11 cellular contexts compared by ENCODE assay signal in genomic region chr19:41705393-41706174, GRCh38. TPM values are rescaled to one million over a fixed set of nuclear protein-coding genes. Genes with fewer than 3 reads are reported as not detected.
A peak's percentile ranks its signal among the peaks of the same experiment; 100 is the strongest.
DNase-seq lines count a peak whose midpoint lies in the region; ATAC-seq, FAIRE-seq and TF ChIP-seq lines count a peak whose summit lies in the region.
"Had no signal": no experiment of that assay in that cellular context is flagged by ENCODE, and none has a peak within 500 bp of the region (broad histone marks: within the 10 kb centered on the region; RNA-seq: fewer than 3 reads in every experiment).

No MANE protein-coding gene starts in this region.

- no peaks in the 10 kb centered on the region for H3K27me3 ChIP-seq in ovary

- TF ChIP-seq EP300 in ovary (IDR thresholded peaks at IDR 0.05): no peak

- ATAC-seq in activated B cell treated with CpG ODN at 0.5 μM for 24 hours (ENCODE audit: low read depth): no peak
- ATAC-seq in stimulated activated naive CD8-positive, alpha-beta T cell treated with anti-CD3 and anti-CD28 coated beads, Interleukin-15, Interleukin-2, amounts not matched to agents 100 U/mL and 50 U/mL, for 24 hours: no peak

- H3K4me1 Mint-ChIP-seq in activated B cell treated with CpG ODN at 0.5 μM for 24 hours: peaks cover 4% of the 10 kb centered on the region

- intact Hi-C loops in activated B cell treated with CpG ODN at 0.5 μM for 24 hours (cut with micrococcal nuclease): no loop called here
- intact Hi-C loops in ovary (cut with DNase I): no loop called here

- no peaks in the 10 kb centered on the region for H3K9me3 Mint-ChIP-seq in activated B cell treated with CpG ODN at 0.5 μM for 24 hours

- no peak for FAIRE-seq in GM12891 (lab: Jason Lieb, UNC)

- no peak overlapping the region for H3K4me3 Mint-ChIP-seq in activated B cell treated with CpG ODN at 0.5 μM for 24 hours

- H3K4me1 ChIP-seq in ovary (ENCODE audit: insufficient read depth): no peaks in the 10 kb centered on the region
- H3K4me1 ChIP-seq: suprapubic skin had no signal

- peak; percentile 8 for DNase-seq in SIG-M5 treated with dmso at 0.1 percent for 504 hours (lab: John Stamatoyannopoulos, UW; ENCODE audit: unreplicated experiment)
- DNase-seq in SIG-M5 (lab: John Stamatoyannopoulos, UW): no peak
- peak; percentile 16 for DNase-seq in activated B cell treated with CpG ODN at 0.5 μM for 24 hours
- DNase-seq in fibroblast of mammary gland (ENCODE audit: low read depth): peak; percentile 4
- peak; percentile 52 for DNase-seq in stimulated activated naive CD8-positive, alpha-beta T cell treated with anti-CD3 and anti-CD28 coated beads, Interleukin-15, Interleukin-2, amounts not matched to agents 100 U/mL and 50 U/mL, for 24 hours
- no peak for DNase-seq in ovary
- DNase-seq in G401 (ENCODE audit: low spot score): no peak
- no peak for DNase-seq in GM12891 (ENCODE audit: insufficient read length, low spot score)

- H3K36me3 Mint-ChIP-seq in activated B cell treated with CpG ODN at 0.5 μM for 24 hours (ENCODE audit: low read depth): no peaks in the 10 kb centered on the region

- in situ Hi-C loops in G401 (cut with HindIII; ENCODE audit: low sequenced_read_pairs): no loop called here

- no peak overlapping the region for H3K27ac ChIP-seq in ovary
- H3K27ac ChIP-seq: KMS-11, suprapubic skin had no signal

- H3K9me3 ChIP-seq in ovary: no peaks in the 10 kb centered on the region
- H3K9me3 ChIP-seq: suprapubic skin had no signal

- no peak overlapping the region for H3K4me3 ChIP-seq in fibroblast of mammary gland (ENCODE audit: control insufficient read depth, low read depth, low read length)
- H3K4me3 ChIP-seq in ovary: no peak overlapping the region
- H3K4me3 ChIP-seq: suprapubic skin had no signal

- WGBS in ovary, 3 donors: 36 to 41% (median 38%) methylated on average over 10 of the region's 10 CpGs

- no peaks in the 10 kb centered on the region for H3K36me3 ChIP-seq in ovary
- H3K36me3 ChIP-seq: suprapubic skin had no signal

- no peak overlapping the region for H3K27ac Mint-ChIP-seq in activated B cell treated with CpG ODN at 0.5 μM for 24 hours

- H3K27me3 Mint-ChIP-seq in activated B cell treated with CpG ODN at 0.5 μM for 24 hours: peaks cover 44% of the 10 kb centered on the region

- CTCF ChIA-PET in activated B cell treated with CpG ODN at 0.5 μM for 24 hours (lab: Charles Lee): no interaction called here

- POLR2A ChIA-PET in activated B cell treated with CpG ODN at 0.5 μM for 24 hours (lab: Charles Lee): no interaction called here

- TF ChIP-seq POLR2A in ovary (IDR thresholded peaks at IDR 0.05) (no peak), GM12891 (IDR thresholded peaks at IDR 0.05; ENCODE audit: low read depth, low read length) (no peak)

- TF ChIP-seq CTCF in activated B cell treated with CpG ODN at 0.5 μM for 24 hours (IDR thresholded peaks at IDR 0.05): no peak
- TF ChIP-seq CTCF in fibroblast of mammary gland (conservative IDR thresholded peaks at IDR 0.05; ENCODE audit: control insufficient read depth, insufficient read depth, low read depth, low read length): no peak
- TF ChIP-seq CTCF in ovary (IDR thresholded peaks at IDR 0.05): no peak

TF ChIP-seq in GM12891, 5 proteins besides CTCF, POLR2A, EP300 and RAD21:
- TF ChIP-seq TAF1 (IDR thresholded peaks at IDR 0.05; ENCODE audit: low read depth, low read length) (no peak), POU2F2 (IDR thresholded peaks at IDR 0.05; ENCODE audit: low read depth, low read length) (no peak), SPI1 (IDR thresholded peaks at IDR 0.05; ENCODE audit: low read depth, low read length) (no peak), PAX5 (IDR thresholded peaks at IDR 0.05; ENCODE audit: insufficient read depth, low read length, severe bottlenecking) (no peak), POLR2AphosphoS5 (IDR thresholded peaks at IDR 0.05; ENCODE audit: low read depth, low read length) (no peak)
TF ChIP-seq in GM12891: peak in this region for 0.

RNA-seq across cellular contexts. Expression of gene CEACAM5, which starts 2.8 kb away (rescaled TPM):
- total RNA-seq in activated B cell treated with CpG ODN at 0.5 μM for 24 hours (not detected in 2 replicates), ovary (1 to 10 TPM in 2 of 7 donors, under 1 TPM in 1, not detected in 4; 0.27 to 1.5 (median 1.3) TPM)
- polyA plus RNA-seq in ovary: not detected
- total RNA-seq in G401 (2014; rRNA removed; shearing (Covaris generic)): not detected in 2 replicates
- polyA plus RNA-seq in GM12891 (2012; ENCODE audit: low read depth, missing spikeins): not detected
- polyA plus RNA-seq: AG04450 had no signal

RNA-seq across cellular contexts. Expression of gene CEACAM7, which starts 17.5 kb away (rescaled TPM):
- total RNA-seq in activated B cell treated with CpG ODN at 0.5 μM for 24 hours: not detected in 2 replicates
- under 1 TPM in 2 of 7 donors, not detected in 5; 0.08 to 0.55 TPM for total RNA-seq in ovary
- polyA plus RNA-seq in ovary: not detected
- not detected in 2 replicates for total RNA-seq in G401 (2014; rRNA removed; shearing (Covaris generic))
- not detected for polyA plus RNA-seq in GM12891 (2012; ENCODE audit: low read depth, missing spikeins)
- polyA plus RNA-seq: AG04450 had no signal

RNA-seq across cellular contexts. Expression of gene CEACAM6, which starts 49.7 kb away (rescaled TPM):
- total RNA-seq in activated B cell treated with CpG ODN at 0.5 μM for 24 hours (not detected in 2 replicates), ovary (under 1 TPM in 4 of 7 donors, not detected in 3; 0.10 to 0.84 (median 0.29) TPM)
- polyA plus RNA-seq in ovary: under 1 TPM in 1 of 2 donors, not detected in 1; 0.07 TPM
- total RNA-seq in G401 (2014; rRNA removed; shearing (Covaris generic)): not detected in 2 replicates
- polyA plus RNA-seq in GM12891 (2012; ENCODE audit: low read depth, missing spikeins): not detected
- polyA plus RNA-seq: AG04450 had no signal

Comparison
In these comparisons a context has a peak if more than half of its experiments do, and no peak if none do; other contexts are left out.
1. DNase-seq: peak in SIG-M5 treated with dmso at 0.1 percent for 504 hours (single experiment), activated B cell treated with CpG ODN at 0.5 μM for 24 hours (single experiment), fibroblast of mammary gland (single experiment) and stimulated activated naive CD8-positive, alpha-beta T cell treated with anti-CD3 and anti-CD28 coated beads, Interleukin-15, Interleukin-2, amounts not matched to agents 100 U/mL and 50 U/mL, for 24 hours (single experiment); none in SIG-M5 (single experiment), ovary (0 of 5), G401 (single experiment) and GM12891 (single experiment).